3 cellular contexts compared by ENCODE assay signal in genomic region chr20:46586724-46587123, GRCh38.
TF ChIP-seq lines count a peak whose summit lies in the region.

No MANE protein-coding gene starts in this region.

TF ChIP-seq in HepG2, 621 proteins besides CTCF, POLR2A, EP300 and RAD21 (continues in another document):
- TF ChIP-seq BHLHE40 (IDR thresholded peaks at IDR 0.05; ENCODE audit: low read length) (no peak), ZNF800 (CRISPR knock-in tag; IDR thresholded peaks at IDR 0.05) (no peak)

TF ChIP-seq in GM12878, 131 proteins besides CTCF, POLR2A, EP300 and RAD21:
- peak; percentile 83 for TF ChIP-seq ZBTB40 (IDR thresholded peaks at IDR 0.05; ENCODE audit: borderline replicate concordance)
- no peak for TF ChIP-seq SMARCA5 (IDR thresholded peaks at IDR 0.05)
- TF ChIP-seq CBFB (IDR thresholded peaks at IDR 0.05; ENCODE audit: low read depth), result no peak

TF ChIP-seq in H1, 55 proteins besides CTCF, POLR2A, EP300 and RAD21:
- TF ChIP-seq SUZ12 (IDR thresholded peaks at IDR 0.05; ENCODE audit: low read length) (no peak), SP4 (IDR thresholded peaks at IDR 0.05; ENCODE audit: low read length) (no peak), TCF12 (IDR thresholded peaks at IDR 0.05; ENCODE audit: low read depth, low read length) (no peak), ATF2 (IDR thresholded peaks at IDR 0.05; ENCODE audit: low read length) (no peak), CTBP2 (IDR thresholded peaks at IDR 0.05; ENCODE audit: borderline replicate concordance, insufficient read depth, insufficient read length, low read length) (no peak), TAF1 (IDR thresholded peaks at IDR 0.05; ENCODE audit: low read depth, low read length) (no peak), YY1 (IDR thresholded peaks at IDR 0.05; ENCODE audit: low read depth, low read length) (no peak), CBX8 (IDR thresholded peaks at IDR 0.05; ENCODE audit: borderline replicate concordance, low read depth, low read length) (no peak)
